Comparison of ENCODE assay signal across 1 cellular context in genomic region chr19:49746206-49746958, GRCh38.
TF ChIP-seq lines count a peak whose summit lies in the region.

No MANE protein-coding gene starts in this region.

TF ChIP-seq in K562, 482 proteins besides CTCF, POLR2A, EP300 and RAD21 (continued from another document and continues in another):
- TF ChIP-seq ZHX1 (conservative IDR thresholded peaks at IDR 0.05; ENCODE audit: low read length) = no peak
- no peak for TF ChIP-seq SREBF1 (IDR thresholded peaks at IDR 0.05; ENCODE audit: borderline replicate concordance, low read depth, low read length)
- TF ChIP-seq CREB3L1 (IDR thresholded peaks at IDR 0.05; ENCODE audit: borderline replicate concordance, low read depth) = peak; percentile 74; the same call in 1 of the 2 replicates
- 0 out of 2 replicates have a peak, but pooled peaks have one; percentile 62 for TF ChIP-seq GABPB1 (CRISPR knock-in tag; IDR thresholded peaks at IDR 0.05)
- no peak for TF ChIP-seq ETV5 (CRISPR knock-in tag; IDR thresholded peaks at IDR 0.05; ENCODE audit: low read depth)
- TF ChIP-seq NCOA6 (IDR thresholded peaks at IDR 0.05) = no peak
- no peak for TF ChIP-seq ZNF644 (tag; IDR thresholded peaks at IDR 0.05; ENCODE audit: low read depth)
- no peak for TF ChIP-seq SMARCB1 (IDR thresholded peaks at IDR 0.05; ENCODE audit: insufficient read length, low read depth)
- no peak for TF ChIP-seq ZNF174 (CRISPR knock-in tag; IDR thresholded peaks at IDR 0.05)
- TF ChIP-seq ZBTB49 (CRISPR knock-in tag; IDR thresholded peaks at IDR 0.05; ENCODE audit: borderline replicate concordance) = no peak
- peak; percentile 97 for TF ChIP-seq L3MBTL2 (IDR thresholded peaks at IDR 0.05)
- no peak for TF ChIP-seq THRA (IDR thresholded peaks at IDR 0.05)
- no peak for TF ChIP-seq ZNF217 (CRISPR knock-in tag; IDR thresholded peaks at IDR 0.05)
- no peak for TF ChIP-seq ELF4 (CRISPR knock-in tag; IDR thresholded peaks at IDR 0.05)
- TF ChIP-seq ZKSCAN8 (CRISPR knock-in tag; IDR thresholded peaks at IDR 0.05) = no peak
- TF ChIP-seq ILK (tag; IDR thresholded peaks at IDR 0.05; ENCODE audit: borderline replicate concordance, low read depth) = no peak
- no peak for TF ChIP-seq MEF2D (tag; conservative IDR thresholded peaks at IDR 0.05; ENCODE audit: low read depth)
- no peak for TF ChIP-seq MED1 (CRISPR knock-in tag; IDR thresholded peaks at IDR 0.05; ENCODE audit: borderline replicate concordance)
- TF ChIP-seq HLTF (IDR thresholded peaks at IDR 0.05) = no peak
- TF ChIP-seq ZC3H8 (IDR thresholded peaks at IDR 0.05) = no peak
- TF ChIP-seq ZBTB8A (IDR thresholded peaks at IDR 0.05; ENCODE audit: partially characterized antibody) = no peak
- peak; percentile 89 for TF ChIP-seq FIP1L1 (IDR thresholded peaks at IDR 0.05; ENCODE audit: low read depth, low read length, poor library complexity, severe bottlenecking)
- TF ChIP-seq RBFOX2 (IDR thresholded peaks at IDR 0.05; ENCODE audit: low read depth, low read length) = peak; percentile 89
- no peak for TF ChIP-seq STAG1 (CRISPR knock-in tag; IDR thresholded peaks at IDR 0.05; ENCODE audit: borderline replicate concordance)
- TF ChIP-seq MTA2 (IDR thresholded peaks at IDR 0.05; ENCODE audit: low read depth) = no peak
- TF ChIP-seq NR2C1 (IDR thresholded peaks at IDR 0.05) = no peak
- no peak for TF ChIP-seq NR2C1 (tag; IDR thresholded peaks at IDR 0.05)
- TF ChIP-seq ZBTB40 (IDR thresholded peaks at IDR 0.05) = 0 out of 2 replicates have a peak, but pooled peaks have one; percentile 24
- TF ChIP-seq ZBTB40 (CRISPR knock-in tag; IDR thresholded peaks at IDR 0.05) = no peak
- TF ChIP-seq MTA1 (IDR thresholded peaks at IDR 0.05; ENCODE audit: borderline replicate concordance) = no peak
- 0 out of 2 replicates have a peak, but pooled peaks have one; percentile 6 for TF ChIP-seq ZKSCAN1 (IDR thresholded peaks at IDR 0.05; ENCODE audit: low read depth, low read length)
- no peak for TF ChIP-seq KLF1 (tag; IDR thresholded peaks at IDR 0.05)
- no peak for TF ChIP-seq FOSL1 (tag; conservative IDR thresholded peaks at IDR 0.05)
- no peak for TF ChIP-seq ZNF512 (tag; IDR thresholded peaks at IDR 0.05)
- TF ChIP-seq ZNF324 (CRISPR knock-in tag; IDR thresholded peaks at IDR 0.05) = no peak
- no peak for TF ChIP-seq XRCC4 (IDR thresholded peaks at IDR 0.05; ENCODE audit: extremely low read depth, insufficient read depth, insufficient read length)
- TF ChIP-seq GMEB1 (CRISPR knock-in tag; IDR thresholded peaks at IDR 0.05) = no peak
- TF ChIP-seq NFXL1 (CRISPR knock-in tag; IDR thresholded peaks at IDR 0.05) = no peak
- TF ChIP-seq DACH1 (IDR thresholded peaks at IDR 0.05; ENCODE audit: partially characterized antibody) = no peak
- no peak for TF ChIP-seq ATF4 (CRISPR knock-in tag; IDR thresholded peaks at IDR 0.05)
- peak; percentile 82; the same call in 1 of the 2 replicates for TF ChIP-seq TFAP4 (CRISPR knock-in tag; IDR thresholded peaks at IDR 0.05; ENCODE audit: borderline replicate concordance)
